ENCODE assay signal across 33 cellular contexts in the genomic region with DNA sequence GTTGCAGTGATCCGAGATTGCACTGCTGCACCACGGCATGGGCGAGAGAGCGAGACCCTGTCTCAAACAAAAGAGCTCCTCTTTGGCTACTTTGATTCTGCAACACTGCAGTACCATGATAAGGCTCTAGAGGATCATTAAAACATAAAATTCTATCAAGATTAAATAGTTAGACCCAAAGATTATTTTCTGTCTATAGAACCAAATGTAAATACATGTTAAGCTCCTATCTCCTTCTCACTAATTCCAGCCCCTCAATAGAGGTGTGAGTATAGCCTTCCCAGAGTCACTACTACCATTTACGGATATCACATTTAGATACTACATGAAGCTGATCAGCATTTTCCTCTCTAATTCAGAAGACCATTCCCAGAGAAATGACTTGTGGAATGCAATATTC. TPM values are rescaled to one million over a fixed set of nuclear protein-coding genes. Genes with fewer than 3 reads are reported as not detected.
"Had no signal": no experiment of that assay in that cellular context is flagged by ENCODE, and none has a peak within 500 bp of the region (broad histone marks: within the 10 kb centered on the region; RNA-seq: fewer than 3 reads in every experiment).

No MANE protein-coding gene starts in this region.

- H3K27me3 ChIP-seq: hepatocyte, pancreas, right atrium auricular region, right lobe of liver, tibial nerve, upper lobe of right lung had no signal

- H3K27ac ChIP-seq: hepatocyte, left ventricle myocardium inferior, pancreas, psoas muscle, right atrium auricular region, right lobe of liver, tibial nerve, upper lobe of right lung had no signal

- H3K4me1 Mint-ChIP-seq: naive thymus-derived CD4-positive, alpha-beta T cell; stimulated activated memory B cell treated with anti-CD40 and anti-IgM and Interleukin-4, amounts not matched to agents 10 μg/mL and 1 μg/mL and 100 μg/mL, for 72 hours; stimulated activated naive CD8-positive, alpha-beta T cell treated with anti-CD3 and anti-CD28 coated beads, Interleukin-15, amount 100 ng/mL, for 72 hours had no signal

- FAIRE-seq: pancreas, urothelium cell line had no signal

- H3K79me2 ChIP-seq: hepatocyte had no signal

- H3K4me1 ChIP-seq: left ventricle myocardium inferior, pancreas, psoas muscle, right atrium auricular region, right lobe of liver, tibial nerve, upper lobe of right lung had no signal

- H3K4me3 ChIP-seq: hepatocyte, left ventricle myocardium inferior, lung, mucosa of descending colon, pancreas, psoas muscle, right atrium auricular region, right lobe of liver, smooth muscle cell, tibial nerve, upper lobe of right lung had no signal

- H3K9me3 ChIP-seq: mucosa of descending colon, pancreas, psoas muscle, right atrium auricular region, right lobe of liver, tibial nerve, upper lobe of right lung had no signal

- H3K36me3 ChIP-seq: left ventricle myocardium inferior, pancreas, right atrium auricular region, right lobe of liver, tibial nerve, upper lobe of right lung had no signal

- H3K4me2 ChIP-seq: hepatocyte, smooth muscle cell had no signal

- H3K4me3 Mint-ChIP-seq: naive thymus-derived CD4-positive, alpha-beta T cell; natural killer cell treated with Interleukin-12 subunit alpha and Interleukin-12 subunit beta and Interleukin-15 and Interleukin-18, amount 100 ng/mL, for 72 hours; stimulated activated memory B cell treated with anti-CD40 and anti-IgM and Interleukin-4, amounts not matched to agents 10 μg/mL and 1 μg/mL and 100 μg/mL, for 72 hours; stimulated activated naive CD8-positive, alpha-beta T cell treated with anti-CD3 and anti-CD28 coated beads, Interleukin-15, amount 100 ng/mL, for 72 hours had no signal

- H3K9me3 Mint-ChIP-seq: natural killer cell treated with Interleukin-12 subunit alpha and Interleukin-12 subunit beta and Interleukin-15 and Interleukin-18, amount 100 ng/mL, for 72 hours; stimulated activated memory B cell treated with anti-CD40 and anti-IgM and Interleukin-4, amounts not matched to agents 10 μg/mL and 1 μg/mL and 100 μg/mL, for 72 hours; stimulated activated naive CD8-positive, alpha-beta T cell treated with anti-CD3 and anti-CD28 coated beads, Interleukin-15, amount 100 ng/mL, for 72 hours had no signal

- H3K36me3 Mint-ChIP-seq: naive thymus-derived CD4-positive, alpha-beta T cell; natural killer cell treated with Interleukin-12 subunit alpha and Interleukin-12 subunit beta and Interleukin-15 and Interleukin-18, amount 100 ng/mL, for 72 hours; stimulated activated memory B cell treated with anti-CD40 and anti-IgM and Interleukin-4, amounts not matched to agents 10 μg/mL and 1 μg/mL and 100 μg/mL, for 72 hours had no signal

- DNase-seq: islet precursor cell; left ventricle myocardium inferior; mesendoderm; midbrain; mucosa of descending colon; naive thymus-derived CD4-positive, alpha-beta T cell; nucleus accumbens; pancreas; psoas muscle; right lobe of liver; stimulated activated CD4-positive, alpha-beta T cell treated with anti-CD3 and anti-CD28 coated beads, Interleukin-1b, Interleukin-23, amount 100 ng/mL, for 48 hours; stimulated activated CD4-positive, alpha-beta T cell treated with anti-CD3 and anti-CD28 coated beads, Interleukin-2, amount 100 ng/mL, for 48 hours; stimulated activated CD4-positive, alpha-beta T cell treated with anti-CD3 and anti-CD28 coated beads, Interleukin-4, amount 100 ng/mL, for 4 hours; stimulated activated CD8-positive, alpha-beta memory T cell treated with anti-CD3 and anti-CD28 coated beads, Interleukin-4, amount 100 ng/mL, for 48 hours; stimulated activated naive CD4-positive, alpha-beta T cell treated with Interleukin-2 at 50 U/mL for 16 hours; stimulated activated naive CD8-positive, alpha-beta T cell treated with anti-CD3 and anti-CD28 coated beads, Interleukin-15, amount 100 ng/mL, for 72 hours; substantia nigra; upper lobe of right lung had no signal

- H3K27ac Mint-ChIP-seq: naive thymus-derived CD4-positive, alpha-beta T cell; natural killer cell treated with Interleukin-12 subunit alpha and Interleukin-12 subunit beta and Interleukin-15 and Interleukin-18, amount 100 ng/mL, for 72 hours; stimulated activated memory B cell treated with anti-CD40 and anti-IgM and Interleukin-4, amounts not matched to agents 10 μg/mL and 1 μg/mL and 100 μg/mL, for 72 hours; stimulated activated naive CD8-positive, alpha-beta T cell treated with anti-CD3 and anti-CD28 coated beads, Interleukin-15, amount 100 ng/mL, for 72 hours had no signal

RNA-seq across cellular contexts. Expression of gene MUC13, which starts 4.3 kb away (rescaled TPM):
- total RNA-seq: kidney epithelial cell; lower leg skin; myocyte; naive thymus-derived CD4-positive, alpha-beta T cell; osteoblast; right atrium auricular region; skeletal muscle tissue; temporal lobe; tibial nerve; upper lobe of right lung had no signal
- polyA plus RNA-seq: naive thymus-derived CD4-positive, alpha-beta T cell; neural cell; smooth muscle cell had no signal
